10 cellular contexts compared by ENCODE assay signal in genomic region chr20:46357030-46357514, GRCh38. TPM values are rescaled to one million over a fixed set of nuclear protein-coding genes. Genes with fewer than 3 reads are reported as not detected.
DNase-seq lines count a peak whose midpoint lies in the region; ATAC-seq and TF ChIP-seq lines count a peak whose summit lies in the region.
"Had no signal": no experiment of that assay in that cellular context is flagged by ENCODE, and none has a peak within 500 bp of the region (broad histone marks: within the 10 kb centered on the region; RNA-seq: fewer than 3 reads in every experiment).

No MANE protein-coding gene starts in this region.

- H3K9me3 Mint-ChIP-seq in activated T-cell treated with anti-CD3 and anti-CD28 coated beads, Interleukin-2, amount 50 U/mL, for 4 hours, result no peaks in the 10 kb centered on the region

- peaks cover 7% of the 10 kb centered on the region for H3K36me3 Mint-ChIP-seq in activated T-cell treated with anti-CD3 and anti-CD28 coated beads, Interleukin-2, amount 50 U/mL, for 4 hours (ENCODE audit: insufficient read depth)

- in situ Hi-C loops in G401 (cut with HindIII; ENCODE audit: low sequenced_read_pairs), result no loop called here

- H3K27me3 ChIP-seq in adipocyte (replicated peaks; ENCODE audit: control insufficient read depth, insufficient read depth, low read length) (no peaks in the 10 kb centered on the region), right lobe of liver (no peaks in the 10 kb centered on the region), tibial artery (no peaks in the 10 kb centered on the region)
- H3K27me3 ChIP-seq: colonic mucosa had no signal

- no peaks in the 10 kb centered on the region for H3K9me3 ChIP-seq in adipocyte (ENCODE audit: control insufficient read depth, low read length)
- H3K9me3 ChIP-seq in right lobe of liver, result no peaks in the 10 kb centered on the region
- no peaks in the 10 kb centered on the region for H3K9me3 ChIP-seq in tibial artery
- H3K9me3 ChIP-seq: colonic mucosa had no signal

- no peak overlapping the region for H3K4me3 ChIP-seq in adipocyte (ENCODE audit: low read length)
- H3K4me3 ChIP-seq in right lobe of liver, result no peak overlapping the region
- peak overlapping the region in 1 of 2 donors; percentile 19 for H3K4me3 ChIP-seq in tibial artery
- H3K4me3 ChIP-seq: colonic mucosa, GM23248 had no signal

- H3K4me1 ChIP-seq in adipocyte (ENCODE audit: control insufficient read depth, insufficient read depth, low read length) (peaks cover 28% of the 10 kb centered on the region), right lobe of liver (peaks cover 0 to 18% (median 9%) of the 10 kb centered on the region in 4 donors), tibial artery (peaks cover 0 to 45% (median 33%) of the 10 kb centered on the region in 4 donors)

- peak; percentile 28 to 33 for ATAC-seq in activated T-cell treated with anti-CD3 and anti-CD28 coated beads, Interleukin-2, amount 50 U/mL, for 4 hours
- ATAC-seq in right lobe of liver, result peak; percentile 64 to 74 (median 72)

- no peak overlapping the region for H3K4me3 Mint-ChIP-seq in activated T-cell treated with anti-CD3 and anti-CD28 coated beads, Interleukin-2, amount 50 U/mL, for 4 hours

- TF ChIP-seq POLR2A in right lobe of liver (IDR thresholded peaks at IDR 0.05), result no peak

- H3K27ac ChIP-seq in right lobe of liver, result no peak overlapping the region
- H3K27ac ChIP-seq in tibial artery, result peak overlapping the region; percentile 50 to 58
- H3K27ac ChIP-seq: colonic mucosa, GM23248 had no signal

- 1% methylated on average over 12 of the region's 13 CpGs for WGBS in right lobe of liver (ENCODE audit: insufficient coverage, low coverage, low lambda C conversion rate, missing lambda C conversion rate)

- H3K4me1 Mint-ChIP-seq in activated T-cell treated with anti-CD3 and anti-CD28 coated beads, Interleukin-2, amount 50 U/mL, for 4 hours (ENCODE audit: low read depth), result peaks cover 57% of the 10 kb centered on the region

- H3K27me3 Mint-ChIP-seq in activated T-cell treated with anti-CD3 and anti-CD28 coated beads, Interleukin-2, amount 50 U/mL, for 4 hours (ENCODE audit: low read depth), result no peaks in the 10 kb centered on the region

- no peak for DNase-seq in activated T-cell treated with anti-CD3 and anti-CD28 coated beads, Interleukin-2, amount 50 U/mL, for 4 hours
- no peak for DNase-seq in activated T-cell treated with anti-CD3 and anti-CD28 coated beads, Interleukin-2, amount 50 U/mL, for 1 hour
- DNase-seq in adipocyte (ENCODE audit: low read depth) (no peak), right lobe of liver (peak in 2 of 3 donors; percentile 39 to 53), tibial artery (peak in 1 of 2 donors; percentile 74), G401 (ENCODE audit: low spot score) (no peak), NCI-H2196 (lab: John Stamatoyannopoulos, UW; ENCODE audit: unreplicated experiment) (no peak), KG1 (lab: John Stamatoyannopoulos, UW) (no peak)
- DNase-seq: colonic mucosa, GM23248 had no signal

- H3K36me3 ChIP-seq in adipocyte (ENCODE audit: control insufficient read depth, insufficient read depth, low read length, severe bottlenecking) (peaks cover 31% of the 10 kb centered on the region), right lobe of liver (no peaks in the 10 kb centered on the region), tibial artery (peaks cover 0 to 44% (median under 1%) of the 10 kb centered on the region in 3 donors)
- H3K36me3 ChIP-seq: colonic mucosa had no signal

- TF ChIP-seq CTCF in right lobe of liver (IDR thresholded peaks at IDR 0.05), result no peak
- no peak for TF ChIP-seq CTCF in tibial artery (IDR thresholded peaks at IDR 0.05)

- H3K9ac ChIP-seq in adipocyte (ENCODE audit: low read length), result peak overlapping the region; percentile 34
- H3K9ac ChIP-seq: GM23248 had no signal

- intact Hi-C loops in right lobe of liver (cut with DNase I), result loop anchor here in 1 of 2 donors (10.0 kb wide), 2 partner anchors 52 to 222 kb away; partner anchors contain the start of gene CDH22
- intact Hi-C loops in tibial artery (cut with DNase I; ENCODE audit: low total_unique reads), result loop anchor here (10.0 kb wide), 1 partner anchor 262 kb away; no protein-coding TSS in a partner anchor

RNA-seq across cellular contexts. Expression of gene CDH22, which starts 48.8 kb away (rescaled TPM):
- not detected for total RNA-seq in activated T-cell treated with anti-CD3 and anti-CD28 coated beads, Interleukin-2, amount 50 U/mL, for 4 hours
- total RNA-seq in right lobe of liver, result not detected
- total RNA-seq in G401 (2014; rRNA removed; shearing (Covaris generic)), result not detected in 2 replicates
- total RNA-seq: GM23248 had no signal

RNA-seq across cellular contexts. Expression of gene ELMO2, which starts 49.3 kb away (rescaled TPM):
- 10 to 100 TPM; 31.6 to 46.4 (median 42.6) TPM for total RNA-seq in activated T-cell treated with anti-CD3 and anti-CD28 coated beads, Interleukin-2, amount 50 U/mL, for 4 hours
- 10 to 100 TPM; 14.9 to 22.9 (median 17.4) TPM for total RNA-seq in right lobe of liver
- 18.7 and 45.5 TPM in 2 replicates for total RNA-seq in G401 (2014; rRNA removed; shearing (Covaris generic))

Comparison
In these comparisons a context has a peak if more than half of its experiments do, and no peak if none do; other contexts are left out.
1. DNase-seq: peak in right lobe of liver (2 of 3); none in activated T-cell treated with anti-CD3 and anti-CD28 coated beads, Interleukin-2, amount 50 U/mL, for 4 hours (single experiment), activated T-cell treated with anti-CD3 and anti-CD28 coated beads, Interleukin-2, amount 50 U/mL, for 1 hour (single experiment), adipocyte (single experiment), G401 (single experiment), NCI-H2196 (single experiment) and KG1 (single experiment).
2. H3K27ac ChIP-seq: peak in tibial artery (2 of 2); none in right lobe of liver (0 of 3).